10 cellular contexts compared by ENCODE assay signal in the genomic region with DNA sequence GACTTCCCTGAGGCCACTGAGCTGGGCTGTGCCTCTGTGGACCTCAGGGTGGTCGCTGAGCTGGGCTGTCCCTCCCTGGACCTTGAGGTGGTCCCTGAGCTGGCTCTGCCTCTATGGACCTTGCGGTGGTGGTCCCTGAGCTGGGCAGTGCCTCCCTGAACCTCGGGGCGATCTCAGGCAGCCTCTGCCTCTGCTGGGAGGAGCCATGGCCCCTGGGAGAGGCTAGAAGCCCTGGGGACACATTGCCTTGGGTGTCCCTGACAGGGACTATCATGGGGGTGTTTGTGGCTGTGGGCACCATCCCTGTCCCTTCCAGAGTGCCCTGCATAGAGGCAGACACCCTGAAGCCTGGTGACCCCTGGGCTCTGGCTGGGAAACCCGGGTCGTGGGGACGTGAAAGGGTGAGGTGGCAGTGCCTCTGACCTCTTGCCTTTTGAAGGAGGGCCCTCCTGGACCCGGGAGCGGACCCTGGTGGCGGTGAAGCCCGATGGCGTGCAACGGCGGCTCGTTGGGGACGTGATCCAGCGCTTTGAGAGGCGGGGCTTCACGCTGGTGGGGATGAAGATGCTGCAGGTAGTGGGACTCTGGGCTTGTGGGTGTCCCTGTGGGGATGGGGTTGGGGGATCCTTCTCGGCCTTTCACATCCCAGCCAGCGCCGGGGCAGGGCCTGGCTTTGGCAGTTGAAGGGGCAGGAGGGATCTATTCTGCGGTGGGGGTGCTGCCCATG. TPM values are rescaled to one million over a fixed set of nuclear protein-coding genes. Genes with fewer than 3 reads are reported as not detected.
DNase-seq lines count a peak whose midpoint lies in the region; ATAC-seq and TF ChIP-seq lines count a peak whose summit lies in the region.
"Had no signal": no experiment of that assay in that cellular context is flagged by ENCODE, and none has a peak within 500 bp of the region (broad histone marks: within the 10 kb centered on the region; RNA-seq: fewer than 3 reads in every experiment).

No MANE protein-coding gene starts in this region.

- H3K36me3 Mint-ChIP-seq in activated T-cell treated with anti-CD3 and anti-CD28 coated beads, Interleukin-2, amount 50 U/mL, for 4 hours (ENCODE audit: insufficient read depth): no peaks in the 10 kb centered on the region
- no peaks in the 10 kb centered on the region for H3K36me3 Mint-ChIP-seq in activated CD4-positive, alpha-beta memory T cell treated with anti-CD3 and anti-CD28 coated beads, Interleukin-2, amount 10 ng/mL, durations not matched to agents 7 days and 5 days (ENCODE audit: low read depth)
- no peaks in the 10 kb centered on the region for H3K36me3 Mint-ChIP-seq in immature natural killer cell
- H3K36me3 Mint-ChIP-seq in stimulated activated naive B cell treated with anti-CD40 and anti-IgM and Interleukin-4, amounts not matched to agents 10 μg/mL and 1 μg/mL and 100 μg/mL, for 72 hours: peaks cover 0 to 10% of the 10 kb centered on the region in 2 donors

- peak overlapping the region; percentile 44 for H3K27ac Mint-ChIP-seq in activated CD4-positive, alpha-beta memory T cell treated with anti-CD3 and anti-CD28 coated beads, Interleukin-2, amount 10 ng/mL, durations not matched to agents 7 days and 5 days
- peak overlapping the region in 5 of 6 donors; percentile 20 to 77 (median 56) for H3K27ac Mint-ChIP-seq in immature natural killer cell
- H3K27ac Mint-ChIP-seq in stimulated activated naive B cell treated with anti-CD40 and anti-IgM and Interleukin-4, amounts not matched to agents 10 μg/mL and 1 μg/mL and 100 μg/mL, for 72 hours: peak overlapping the region; percentile 88

- H3K27me3 ChIP-seq in Peyer's patch: no peaks in the 10 kb centered on the region

- peak overlapping the region in 1 of 4 donors; percentile 86 for H3K27ac ChIP-seq in Peyer's patch

- H3K4me3 ChIP-seq in Peyer's patch: no peak overlapping the region

- CTCF ChIA-PET in activated CD4-positive, alpha-beta memory T cell treated with anti-CD3 and anti-CD28 coated beads, Interleukin-2, amount 10 ng/mL, durations not matched to agents 7 days and 5 days (lab: Charles Lee): no interaction called here

- H3K9me3 Mint-ChIP-seq in activated T-cell treated with anti-CD3 and anti-CD28 coated beads, Interleukin-2, amount 50 U/mL, for 4 hours: no peaks in the 10 kb centered on the region
- H3K9me3 Mint-ChIP-seq in activated CD4-positive, alpha-beta memory T cell treated with anti-CD3 and anti-CD28 coated beads, Interleukin-2, amount 10 ng/mL, durations not matched to agents 7 days and 5 days: no peaks in the 10 kb centered on the region
- no peaks in the 10 kb centered on the region for H3K9me3 Mint-ChIP-seq in immature natural killer cell
- no peaks in the 10 kb centered on the region for H3K9me3 Mint-ChIP-seq in stimulated activated naive B cell treated with anti-CD40 and anti-IgM and Interleukin-4, amounts not matched to agents 10 μg/mL and 1 μg/mL and 100 μg/mL, for 72 hours

- peaks cover 0 to 35% (median 0%) of the 10 kb centered on the region in 4 donors for H3K4me1 ChIP-seq in Peyer's patch

- H3K4me3 Mint-ChIP-seq in activated T-cell treated with anti-CD3 and anti-CD28 coated beads, Interleukin-2, amount 50 U/mL, for 4 hours: peak overlapping the region; percentile 67
- H3K4me3 Mint-ChIP-seq in activated CD4-positive, alpha-beta memory T cell treated with anti-CD3 and anti-CD28 coated beads, Interleukin-2, amount 10 ng/mL, durations not matched to agents 7 days and 5 days: peak overlapping the region; percentile 56
- H3K4me3 Mint-ChIP-seq in immature natural killer cell: peak overlapping the region; percentile 60 to 72 (median 68)
- peak overlapping the region; percentile 78 to 79 for H3K4me3 Mint-ChIP-seq in stimulated activated naive B cell treated with anti-CD40 and anti-IgM and Interleukin-4, amounts not matched to agents 10 μg/mL and 1 μg/mL and 100 μg/mL, for 72 hours

- H3K27me3 Mint-ChIP-seq in activated T-cell treated with anti-CD3 and anti-CD28 coated beads, Interleukin-2, amount 50 U/mL, for 4 hours (ENCODE audit: low read depth): no peaks in the 10 kb centered on the region
- peaks cover 11% of the 10 kb centered on the region for H3K27me3 Mint-ChIP-seq in activated CD4-positive, alpha-beta memory T cell treated with anti-CD3 and anti-CD28 coated beads, Interleukin-2, amount 10 ng/mL, durations not matched to agents 7 days and 5 days
- H3K27me3 Mint-ChIP-seq in immature natural killer cell (ENCODE audit: low read depth in 3 of 3): peaks cover 11 to 24% (median 21%) of the 10 kb centered on the region in 3 donors
- no peaks in the 10 kb centered on the region for H3K27me3 Mint-ChIP-seq in stimulated activated naive B cell treated with anti-CD40 and anti-IgM and Interleukin-4, amounts not matched to agents 10 μg/mL and 1 μg/mL and 100 μg/mL, for 72 hours

- no peak for ATAC-seq in activated T-cell treated with anti-CD3 and anti-CD28 coated beads, Interleukin-2, amount 50 U/mL, for 4 hours
- ATAC-seq in stimulated activated naive B cell treated with anti-CD40 and anti-IgM and Interleukin-4, amounts not matched to agents 10 μg/mL and 1 μg/mL and 100 μg/mL, for 72 hours (replicated peaks): no peak
- ATAC-seq in GM19351 (IDR thresholded peaks at IDR 0.05; ENCODE audit: unreplicated experiment): no peak

- POLR2A ChIA-PET in activated CD4-positive, alpha-beta memory T cell treated with anti-CD3 and anti-CD28 coated beads, Interleukin-2, amount 10 ng/mL, durations not matched to agents 7 days and 5 days (lab: Charles Lee): no interaction called here

- peaks cover 22% of the 10 kb centered on the region for H3K4me1 Mint-ChIP-seq in activated T-cell treated with anti-CD3 and anti-CD28 coated beads, Interleukin-2, amount 50 U/mL, for 4 hours (ENCODE audit: low read depth)
- H3K4me1 Mint-ChIP-seq in activated CD4-positive, alpha-beta memory T cell treated with anti-CD3 and anti-CD28 coated beads, Interleukin-2, amount 10 ng/mL, durations not matched to agents 7 days and 5 days: peaks cover 29% of the 10 kb centered on the region
- H3K4me1 Mint-ChIP-seq in immature natural killer cell: peaks cover 20 to 26% of the 10 kb centered on the region in 2 donors
- peaks cover 24 to 31% of the 10 kb centered on the region in 2 donors for H3K4me1 Mint-ChIP-seq in stimulated activated naive B cell treated with anti-CD40 and anti-IgM and Interleukin-4, amounts not matched to agents 10 μg/mL and 1 μg/mL and 100 μg/mL, for 72 hours

- no peak for TF ChIP-seq POLR2A in Peyer's patch (IDR thresholded peaks at IDR 0.05)

- no peaks in the 10 kb centered on the region for H3K9me3 ChIP-seq in Peyer's patch

- TF ChIP-seq CTCF in Peyer's patch (IDR thresholded peaks at IDR 0.05): no peak

- DNase-seq in activated T-cell treated with anti-CD3 and anti-CD28 coated beads, Interleukin-2, amount 50 U/mL, for 4 hours: no peak
- DNase-seq in activated T-cell treated with anti-CD3 and anti-CD28 coated beads, Interleukin-2, amount 50 U/mL, for 48 hours: no peak
- no peak for DNase-seq in activated CD4-positive, alpha-beta memory T cell treated with anti-CD3 and anti-CD28 coated beads, Interleukin-2, amount 10 ng/mL, durations not matched to agents 7 days and 5 days
- no peak for DNase-seq in immature natural killer cell
- no peak for DNase-seq in stimulated activated naive B cell treated with anti-CD40 and anti-IgM and Interleukin-4, amounts not matched to agents 10 μg/mL and 1 μg/mL and 100 μg/mL, for 72 hours
- no peak for DNase-seq in Peyer's patch
- no peak for DNase-seq in stimulated activated CD8-positive, alpha-beta memory T cell treated with anti-CD3 and anti-CD28 coated beads, Interleukin-4, amount 100 ng/mL, for 48 hours
- DNase-seq: activated CD4-positive, alpha-beta T cell treated with anti-CD3 and anti-CD28 coated beads for 4 hours; NCI-H1105 had no signal

- no peaks in the 10 kb centered on the region for H3K36me3 ChIP-seq in Peyer's patch

RNA-seq across cellular contexts. Expression of gene NME4, which starts 1.7 kb away (rescaled TPM):
- total RNA-seq in activated T-cell treated with anti-CD3 and anti-CD28 coated beads, Interleukin-2, amount 50 U/mL, for 4 hours: 10 to 100 TPM; 46.1 to 78.9 (median 52.7) TPM
- total RNA-seq in activated CD4-positive, alpha-beta memory T cell treated with anti-CD3 and anti-CD28 coated beads, Interleukin-2, amount 10 ng/mL, durations not matched to agents 7 days and 5 days: 10 to 100 TPM; 33.9 to 34.0 TPM
- polyA plus RNA-seq in immature natural killer cell: 10 to 100 TPM; 30.4 to 53.7 (median 36.5) TPM
- total RNA-seq in Peyer's patch: 10 to 100 TPM in 3 of 4 donors, 1 to 10 TPM in 1; 9.6 to 65.2 (median 29.5) TPM

RNA-seq across cellular contexts. Expression of gene DECR2, which starts 3.0 kb away (rescaled TPM):
- 10 to 100 TPM; 16.9 to 19.1 (median 17.8) TPM for total RNA-seq in activated T-cell treated with anti-CD3 and anti-CD28 coated beads, Interleukin-2, amount 50 U/mL, for 4 hours
- 1 to 10 TPM; 3.0 to 3.3 TPM for total RNA-seq in activated CD4-positive, alpha-beta memory T cell treated with anti-CD3 and anti-CD28 coated beads, Interleukin-2, amount 10 ng/mL, durations not matched to agents 7 days and 5 days
- 10 to 100 TPM in 1 of 3 donors, 1 to 10 TPM in 2; 3.6 to 12.9 (median 5.4) TPM for polyA plus RNA-seq in immature natural killer cell
- total RNA-seq in Peyer's patch: 100 to 1,000 TPM in 2 of 4 donors, 10 to 100 TPM in 2; 32.2 to 154 (median 105) TPM

RNA-seq across cellular contexts. Expression of gene PGAP6, which starts 16.9 kb away (rescaled TPM):
- total RNA-seq in activated T-cell treated with anti-CD3 and anti-CD28 coated beads, Interleukin-2, amount 50 U/mL, for 4 hours: 10 to 100 TPM; 33.4 to 39.1 (median 34.0) TPM
- total RNA-seq in activated CD4-positive, alpha-beta memory T cell treated with anti-CD3 and anti-CD28 coated beads, Interleukin-2, amount 10 ng/mL, durations not matched to agents 7 days and 5 days: 10 to 100 TPM; 59.2 to 59.9 TPM
- 10 to 100 TPM; 16.0 to 35.9 (median 23.7) TPM for polyA plus RNA-seq in immature natural killer cell
- 100 to 1,000 TPM; 130 to 211 (median 166) TPM for total RNA-seq in Peyer's patch

RNA-seq across cellular contexts. Expression of gene RAB11FIP3, which starts 26.7 kb away (rescaled TPM):
- total RNA-seq in activated T-cell treated with anti-CD3 and anti-CD28 coated beads, Interleukin-2, amount 50 U/mL, for 4 hours: 10 to 100 TPM; 28.2 to 31.3 (median 28.8) TPM
- total RNA-seq in activated CD4-positive, alpha-beta memory T cell treated with anti-CD3 and anti-CD28 coated beads, Interleukin-2, amount 10 ng/mL, durations not matched to agents 7 days and 5 days: 10 to 100 TPM; 21.2 to 25.4 TPM
- 1 to 10 TPM in 2 of 3 donors, under 1 TPM in 1; 0.04 to 3.7 (median 1.8) TPM for polyA plus RNA-seq in immature natural killer cell
- total RNA-seq in Peyer's patch: 100 to 1,000 TPM in 2 of 4 donors, 10 to 100 TPM in 2; 55.5 to 136 (median 106) TPM

RNA-seq across cellular contexts. Expression of gene MRPL28, which starts 28.4 kb away (rescaled TPM):
- 100 to 1,000 TPM; 124 to 136 (median 128) TPM for total RNA-seq in activated T-cell treated with anti-CD3 and anti-CD28 coated beads, Interleukin-2, amount 50 U/mL, for 4 hours
- total RNA-seq in activated CD4-positive, alpha-beta memory T cell treated with anti-CD3 and anti-CD28 coated beads, Interleukin-2, amount 10 ng/mL, durations not matched to agents 7 days and 5 days: 10 to 100 TPM; 71.4 to 72.6 TPM
- 100 to 1,000 TPM in 2 of 3 donors, 10 to 100 TPM in 1; 98.6 to 139 (median 106) TPM for polyA plus RNA-seq in immature natural killer cell
- 10 to 100 TPM; 58.3 to 73.4 (median 61.3) TPM for total RNA-seq in Peyer's patch

Comparison
In these comparisons a context has a peak if more than half of its experiments do, and no peak if none do; other contexts are left out.
1. RNA of gene DECR2, which starts 3.0 kb away (total RNA-seq): 32.2 to 154 TPM in Peyer's patch and 16.9 to 19.1 TPM in activated T-cell treated with anti-CD3 and anti-CD28 coated beads, Interleukin-2, amount 50 U/mL, for 4 hours; 3.0 to 3.3 TPM in activated CD4-positive, alpha-beta memory T cell treated with anti-CD3 and anti-CD28 coated beads, Interleukin-2, amount 10 ng/mL, durations not matched to agents 7 days and 5 days; every median in the first group is over 4 times any median in the second.
2. Peak in every context shown above with its lines, with median percentiles within 50 percentile points of each other: H3K4me3 Mint-ChIP-seq and H3K27ac Mint-ChIP-seq.